Comparison of ENCODE assay signal across 17 cellular contexts in the genomic region with DNA sequence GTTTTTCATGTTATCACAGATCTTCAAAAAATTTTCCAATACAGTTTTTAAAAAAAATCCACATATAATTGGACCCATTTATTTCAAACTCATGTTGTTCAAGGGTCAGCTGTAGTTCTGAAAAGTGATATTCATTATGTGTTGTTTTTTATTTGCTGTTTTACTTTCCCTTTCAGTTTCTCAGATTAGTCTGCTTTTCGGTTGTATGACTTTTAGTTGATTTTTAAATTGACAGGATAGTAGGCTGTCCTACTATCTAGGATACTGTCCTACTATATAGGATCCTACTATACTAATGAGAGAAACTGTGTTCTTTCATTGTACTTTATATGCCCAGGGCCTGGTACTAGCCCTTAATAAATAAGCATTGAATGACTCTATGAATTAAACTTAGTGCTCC. TPM values are rescaled to one million over a fixed set of nuclear protein-coding genes. Genes with fewer than 3 reads are reported as not detected.
DNase-seq lines count a peak whose midpoint lies in the region; ATAC-seq, FAIRE-seq and TF ChIP-seq lines count a peak whose summit lies in the region.
"Had no signal": no experiment of that assay in that cellular context is flagged by ENCODE, and none has a peak within 500 bp of the region (broad histone marks: within the 10 kb centered on the region; RNA-seq: fewer than 3 reads in every experiment).

No MANE protein-coding gene starts in this region.

- H3K9me3 ChIP-seq in left ventricle myocardium inferior (replicated peaks) (peaks cover 7% of the 10 kb centered on the region), Loucy (ENCODE audit: insufficient read depth, low read depth, low read length) (no peaks in the 10 kb centered on the region), GM12878 (replicated peaks; ENCODE audit: control insufficient read depth, insufficient read depth, low read length) (no peaks in the 10 kb centered on the region; the same call in 2 of the 3 replicates), body of pancreas (no peaks in the 10 kb centered on the region)
- H3K9me3 ChIP-seq: Caco-2, esophagus muscularis mucosa, HAP-1 had no signal

- intact Hi-C loops in left ventricle myocardium inferior (cut with micrococcal nuclease) = no loop called here
- intact Hi-C loops in cardiac septum (cut with DNase I) = no loop called here
- intact Hi-C loops in GM12878 (cut with micrococcal nuclease; ENCODE audit: unreplicated experiment) = loop anchor here (10.0 kb wide), 1 partner anchor 311 kb away; no protein-coding TSS in a partner anchor
- intact Hi-C loops in body of pancreas (cut with DNase I) = no loop called here

- no TSS peak for BruUV-seq in GM12878 (replicated peaks; lab: Mats Ljungman, UMichigan)

- no peak overlapping the region for H3K27ac Mint-ChIP-seq in stimulated activated effector memory CD8-positive, alpha-beta T cell treated with anti-CD3 and anti-CD28 coated beads, Interleukin-12 subunit alpha, Interleukin-12 subunit beta, amount 100 ng/mL, for 72 hours
- H3K27ac Mint-ChIP-seq: activated naive CD4-positive, alpha-beta T cell treated with anti-CD3 and anti-CD28 coated beads for 36 hours had no signal

- RAD21 ChIA-PET in GM12878 (lab: Charles Lee; ENCODE audit: unreplicated experiment) = interaction anchor here (1.2 to 1.6 kb wide), 2 partner anchors 152 kb away, joined by 5 to 6 read pairs; no protein-coding TSS in a partner anchor

- H3K27me3 ChIP-seq in left ventricle myocardium inferior (ENCODE audit: low read depth) (no peaks in the 10 kb centered on the region), Loucy (ENCODE audit: insufficient read depth, low read length, poor library complexity, severe bottlenecking) (no peaks in the 10 kb centered on the region), GM12878 (replicated peaks in 1 of 2; ENCODE audit: control insufficient read depth in 2 of 2, insufficient read depth in 2 of 2, low read length in 1 of 2) (no peaks in the 10 kb centered on the region), body of pancreas (no peaks in the 10 kb centered on the region)
- H3K27me3 ChIP-seq: dorsolateral prefrontal cortex, esophagus muscularis mucosa had no signal

- no peak for FAIRE-seq in GM12878 (lab: Jason Lieb, UNC)

- H3K36me3 ChIP-seq in left ventricle myocardium inferior (no peaks in the 10 kb centered on the region), Loucy (ENCODE audit: insufficient read depth, low read length) (no peaks in the 10 kb centered on the region), GM12878 (ENCODE audit: control insufficient read depth in 2 of 2, insufficient read depth in 2 of 2, low read length in 1 of 2) (no peaks in the 10 kb centered on the region), body of pancreas (replicated peaks in 1 of 2; ENCODE audit: insufficient read depth in 1 of 2, low read depth in 2 of 2) (no peaks in the 10 kb centered on the region)
- H3K36me3 ChIP-seq: esophagus muscularis mucosa, HAP-1 had no signal

- no peak for DNase-seq in left ventricle myocardium inferior
- no peak for DNase-seq in cardiac septum (ENCODE audit: low spot score)
- no peak for DNase-seq in GM12878 (ENCODE audit: low read depth, low spot score)
- DNase-seq in stimulated activated effector memory CD8-positive, alpha-beta T cell treated with anti-CD3 and anti-CD28 coated beads, Interleukin-12 subunit alpha, Interleukin-12 subunit beta, amount 100 ng/mL, for 72 hours (ENCODE audit: low spot score in 2 of 2) = no peak
- no peak for DNase-seq in body of pancreas
- DNase-seq: activated naive CD4-positive, alpha-beta T cell treated with anti-CD3 and anti-CD28 coated beads for 36 hours; Caco-2; dorsolateral prefrontal cortex; NCI-H526 treated with DMSO at 0.1 percent for 48 hours; occipital lobe had no signal

- TF ChIP-seq EP300 in GM12878 (IDR thresholded peaks at IDR 0.05; ENCODE audit: borderline replicate concordance in 1 of 2, control insufficient read depth in 1 of 2, low read depth in 2 of 2, low read length in 2 of 2) = no peak

- H2AFZ ChIP-seq in Loucy (ENCODE audit: low read length) = no peak overlapping the region
- peak overlapping the region; percentile 38 for H2AFZ ChIP-seq in GM12878 (ENCODE audit: control insufficient read depth, low read depth, low read length)

- 0% methylated on average over 1 of the region's 1 CpG for WGBS in GM12878 (ENCODE audit: insufficient coverage, insufficient replicate concordance, low lambda C conversion rate, missing lambda C conversion rate)
- 67 to 70% methylated on average over 1 of the region's 1 CpG for WGBS in body of pancreas, 2 donors

- SMC1A ChIA-PET in GM12878 (lab: Charles Lee; ENCODE audit: uncharacterized antibody, unreplicated experiment) = interaction anchor here (1.0 to 1.2 kb wide), 2 partner anchors 9 to 10 kb away, joined by 3 to 4 read pairs; no protein-coding TSS in a partner anchor

- H3K9me2 ChIP-seq in Loucy (replicated peaks; ENCODE audit: low read depth, low read length) = no peaks in the 10 kb centered on the region

- TF ChIP-seq CTCF in left ventricle myocardium inferior (IDR thresholded peaks at IDR 0.05; ENCODE audit: borderline replicate concordance) = no peak
- no peak for TF ChIP-seq CTCF in Loucy (conservative IDR thresholded peaks at IDR 0.05; ENCODE audit: low read length)
- TF ChIP-seq CTCF in GM12878 (IDR thresholded peaks at IDR 0.05 in 2 of 3, conservative IDR thresholded peaks at IDR 0.05 in 1 of 3; ENCODE audit: control insufficient read depth in 2 of 3, extremely low read depth in 1 of 3, insufficient read depth in 1 of 3, low read depth in 3 of 3, low read length in 3 of 3) = no peak
- no peak for TF ChIP-seq CTCF in body of pancreas (IDR thresholded peaks at IDR 0.05)

- H3K4me1 ChIP-seq in left ventricle myocardium inferior (peaks cover 8% of the 10 kb centered on the region), Loucy (ENCODE audit: insufficient read depth, low read length, poor library complexity, severe bottlenecking) (no peaks in the 10 kb centered on the region), GM12878 (ENCODE audit: control insufficient read depth, insufficient read depth, low read length) (no peaks in the 10 kb centered on the region), body of pancreas (no peaks in the 10 kb centered on the region)
- H3K4me1 ChIP-seq: Caco-2, HAP-1 had no signal

- peaks cover 42% of the 10 kb centered on the region for H3K4me1 Mint-ChIP-seq in stimulated activated effector memory CD8-positive, alpha-beta T cell treated with anti-CD3 and anti-CD28 coated beads, Interleukin-12 subunit alpha, Interleukin-12 subunit beta, amount 100 ng/mL, for 72 hours

- no peak for TF ChIP-seq RAD21 in GM12878 (IDR thresholded peaks at IDR 0.05; ENCODE audit: insufficient read depth, low read depth, low read length)

- POLR2A ChIA-PET in GM12878 (lab: Charles Lee) = no interaction called here

- TF ChIP-seq POLR2A in GM12878 (IDR thresholded peaks at IDR 0.05; ENCODE audit: low read depth, low read length) = no peak
- TF ChIP-seq POLR2A in body of pancreas (IDR thresholded peaks at IDR 0.05) = no peak

- no peaks in the 10 kb centered on the region for H3K36me3 Mint-ChIP-seq in stimulated activated effector memory CD8-positive, alpha-beta T cell treated with anti-CD3 and anti-CD28 coated beads, Interleukin-12 subunit alpha, Interleukin-12 subunit beta, amount 100 ng/mL, for 72 hours

- H3K9ac ChIP-seq in Loucy (ENCODE audit: low read depth, low read length, poor library complexity, severe bottlenecking) = no peak overlapping the region
- H3K9ac ChIP-seq in GM12878 (ENCODE audit: control insufficient read depth, insufficient read depth, low read length) = no peak overlapping the region

- peaks cover 3% of the 10 kb centered on the region for H3K9me3 Mint-ChIP-seq in stimulated activated effector memory CD8-positive, alpha-beta T cell treated with anti-CD3 and anti-CD28 coated beads, Interleukin-12 subunit alpha, Interleukin-12 subunit beta, amount 100 ng/mL, for 72 hours

- H4K20me1 ChIP-seq in Loucy (ENCODE audit: insufficient read depth, low read length, poor library complexity, severe bottlenecking) (no peaks in the 10 kb centered on the region), GM12878 (ENCODE audit: control insufficient read depth, insufficient read depth) (no peaks in the 10 kb centered on the region)

- CTCF ChIA-PET in GM12878 (lab: Yijun Ruan, JAX) = interaction anchor here (0.5 to 1.6 kb wide), 3 partner anchors 15 to 314 kb away, joined by 3 to 5 read pairs (median 3); no protein-coding TSS in a partner anchor

- no peaks in the 10 kb centered on the region for H3F3A ChIP-seq in Loucy (ENCODE audit: low read depth)

- H3K79me2 ChIP-seq in Loucy (ENCODE audit: insufficient read depth, low read length) (no peaks in the 10 kb centered on the region), GM12878 (ENCODE audit: control insufficient read depth, insufficient read depth, low read length) (no peaks in the 10 kb centered on the region; the same call in 1 of the 2 replicates)

- in situ Hi-C loops in GM12878 (cut with MboI) = no loop called here

- H3K4me3 ChIP-seq in left ventricle myocardium inferior (peak overlapping the region; percentile 9), Loucy (ENCODE audit: low read length, poor library complexity, severe bottlenecking) (peak overlapping the region; percentile 30), GM12878 (no peak overlapping the region), body of pancreas (no peak overlapping the region)
- H3K4me3 ChIP-seq: HAP-1 had no signal

- H3K27ac ChIP-seq in left ventricle myocardium inferior (replicated peaks) (no peak overlapping the region), GM12878 (ENCODE audit: control insufficient read depth, insufficient read depth) (no peak overlapping the region), body of pancreas (no peak overlapping the region)
- H3K27ac ChIP-seq: esophagus muscularis mucosa had no signal

- H3K4me2 ChIP-seq in Loucy (ENCODE audit: low read depth, low read length, poor library complexity, severe bottlenecking) (peak overlapping the region; percentile 44), GM12878 (ENCODE audit: control insufficient read depth, insufficient read depth) (no peak overlapping the region)

- H3K4me3 Mint-ChIP-seq in stimulated activated effector memory CD8-positive, alpha-beta T cell treated with anti-CD3 and anti-CD28 coated beads, Interleukin-12 subunit alpha, Interleukin-12 subunit beta, amount 100 ng/mL, for 72 hours = peak overlapping the region; percentile 28
- H3K4me3 Mint-ChIP-seq: activated naive CD4-positive, alpha-beta T cell treated with anti-CD3 and anti-CD28 coated beads for 36 hours had no signal

- peak; percentile 72 for ATAC-seq in GM12878
- no peak for ATAC-seq in stimulated activated effector memory CD8-positive, alpha-beta T cell treated with anti-CD3 and anti-CD28 coated beads, Interleukin-12 subunit alpha, Interleukin-12 subunit beta, amount 100 ng/mL, for 72 hours
- no peak for ATAC-seq in HG02884 (IDR thresholded peaks at IDR 0.05; ENCODE audit: unreplicated experiment)
- ATAC-seq in body of pancreas = no peak
- ATAC-seq in HG03565 (IDR thresholded peaks at IDR 0.05; ENCODE audit: unreplicated experiment) = no peak
- ATAC-seq: Panc1 had no signal

RNA-seq across cellular contexts. Expression of a gene that starts 33.6 kb away (rescaled TPM):
- 0.91 TPM for total RNA-seq in left ventricle myocardium inferior
- 4.3 TPM for total RNA-seq in cardiac septum
- 90.3 and 91.5 TPM in 2 replicates for total RNA-seq in GM12878 (2013; cell fraction: nucleolus; rRNA removed)
- total RNA-seq in GM12878 (2014; rRNA removed) = 12.5 and 13.8 TPM in 2 replicates
- total RNA-seq in GM12878 (2014; rRNA removed; fragmentation: Illumina TruSeq; extraction: Trizol) = 16.3 and 16.4 TPM in 2 replicates
- 4.3 and 5.6 TPM in 2 replicates for total RNA-seq in GM12878 (2021)
- 0.38 TPM for polyA plus RNA-seq in GM12878 (2011; ENCODE audit: low read depth)
- 0.07 TPM in 1 of 2 replicates, not detected in the other for polyA plus RNA-seq in GM12878 (2011; rRNA removed)
- polyA plus RNA-seq in GM12878 (2011; cell fraction: cytosol; rRNA removed) = not detected in 2 replicates
- 0.49 and 0.99 TPM in 2 replicates for polyA plus RNA-seq in GM12878 (2011; cell fraction: nucleus; rRNA removed)
- polyA plus RNA-seq in GM12878 (2012) = 0.24 TPM in 2 replicates
- 0.35 TPM in 1 of 2 replicates, not detected in the other for polyA plus RNA-seq in GM12878 (2014; fragmentation: Illumina TruSeq; extraction: Trizol)
- not detected for polyA plus RNA-seq in GM12878 (2014; fragmentation: Nextera tagmentation; extraction: Ambion mirVana)
- 0.74 and 0.88 TPM in 2 replicates for polyA plus RNA-seq in GM12878 (2014; rRNA removed)
- polyA plus RNA-seq in GM12878 (2016; fragmentation: Nextera tagmentation; extraction: Ambion mirVana) = under 1 TPM in 1 of 2 experiments, not detected in 1; 0.20 TPM
- polyA minus RNA-seq in GM12878 (2011; rRNA and poly(A)+ RNA removed) = 1.1 and 4.1 TPM in 2 replicates
- not detected in 2 replicates for polyA minus RNA-seq in GM12878 (2011; cell fraction: cytosol; rRNA and poly(A)+ RNA removed)
- 5.6 and 10.9 TPM in 2 replicates for polyA minus RNA-seq in GM12878 (2011; cell fraction: nucleus; rRNA and poly(A)+ RNA removed)
- total RNA-seq in body of pancreas = 1 to 10 TPM; 3.3 to 3.9 TPM
- total RNA-seq: kidney epithelial cell had no signal

Comparison
In these comparisons a context has a peak if more than half of its experiments do, and no peak if none do; other contexts are left out.
1. H3K4me3 ChIP-seq: peak in left ventricle myocardium inferior (single experiment) and Loucy (single experiment); none in GM12878 (single experiment) and body of pancreas (0 of 2).